ENCODE assay signal across 11 cellular contexts in genomic region chr1:102185260-102185659, GRCh38.
"Had no signal": no experiment of that assay in that cellular context is flagged by ENCODE, and none has a peak within 500 bp of the region (broad histone marks: within the 10 kb centered on the region; RNA-seq: fewer than 3 reads in every experiment).

No MANE protein-coding gene starts in this region.

- FAIRE-seq: H1, H54 had no signal

- H3K4me2 ChIP-seq: GM23338 had no signal

- H3K36me3 ChIP-seq: HAP-1 had no signal

- H3K4me1 ChIP-seq: HAP-1 had no signal

- H3K27ac ChIP-seq: GM23248 had no signal

- H3K9ac ChIP-seq: GM23248 had no signal

- H3K4me3 ChIP-seq: GM23248, GM23338, HAP-1 had no signal

- H3K9me3 ChIP-seq: HAP-1 had no signal

- DNase-seq: GM23248, GOT3, H7, H9, HCEC 1CT, HFFc6 had no signal

- ATAC-seq: GM23338, HCT116 had no signal

- H2AFZ ChIP-seq: GM23248, GM23338 had no signal
